24 cellular contexts compared by ENCODE assay signal in the genomic region with DNA sequence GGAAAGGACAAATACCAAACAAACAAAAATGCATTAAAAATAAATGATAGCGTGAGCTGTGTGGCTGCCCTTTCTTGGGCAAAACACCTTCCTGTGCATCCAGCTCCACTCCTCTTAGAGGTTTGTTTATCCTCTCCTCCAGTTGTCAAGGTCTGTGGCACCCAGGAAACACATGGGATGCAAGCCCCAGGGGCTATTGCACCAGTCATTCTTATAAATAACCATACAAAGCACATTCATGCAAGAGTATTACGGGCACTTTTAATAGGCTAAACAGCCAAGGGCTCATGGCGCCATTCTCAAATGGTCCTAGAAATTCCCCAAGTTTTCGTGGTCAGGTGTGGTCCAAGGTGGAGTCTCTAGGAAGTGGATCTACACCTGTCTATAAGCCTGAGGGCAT.
DNase-seq lines count a peak whose midpoint lies in the region; ATAC-seq, FAIRE-seq and TF ChIP-seq lines count a peak whose summit lies in the region.
"Had no signal": no experiment of that assay in that cellular context is flagged by ENCODE, and none has a peak within 500 bp of the region (broad histone marks: within the 10 kb centered on the region; RNA-seq: fewer than 3 reads in every experiment).

No MANE protein-coding gene starts in this region.

- H3F3A ChIP-seq in SK-N-SH (replicated peaks; ENCODE audit: insufficient read depth) (peaks cover 21% of the 10 kb centered on the region), PC-3 (ENCODE audit: low read length, unreplicated experiment) (peaks cover 13% of the 10 kb centered on the region)

- H3K27me3 ChIP-seq in SK-N-SH (ENCODE audit: insufficient read depth) (no peaks in the 10 kb centered on the region), PC-3 (ENCODE audit: low read length) (no peaks in the 10 kb centered on the region), keratinocyte (ENCODE audit: control insufficient read depth, extremely low read depth, insufficient read depth, low read length) (no peaks in the 10 kb centered on the region)

- dilution Hi-C loops in keratinocyte (cut with MboI; ENCODE audit: extremely low pct_ligation_motif_present, low sequenced_read_pairs), result no loop called here

- H4K20me1 ChIP-seq in SK-N-SH (ENCODE audit: insufficient read depth), result no peaks in the 10 kb centered on the region
- no peaks in the 10 kb centered on the region for H4K20me1 ChIP-seq in PC-3 (ENCODE audit: low read length)
- no peaks in the 10 kb centered on the region for H4K20me1 ChIP-seq in keratinocyte (ENCODE audit: control insufficient read depth, extremely low read depth, insufficient read depth, low read length)

- CTCF ChIA-PET in SK-N-SH (lab: Yijun Ruan, JAX), result interaction anchor here (1.6 kb wide), 1 partner anchor 11 kb away, joined by 3 read pairs; no protein-coding TSS in a partner anchor
- CTCF ChIA-PET in PC-3 (lab: Charles Lee), result interaction anchor here (0.6 kb wide), 1 partner anchor 255 kb away, joined by 8 read pairs; no protein-coding TSS in a partner anchor

- ATAC-seq in SK-N-SH treated with all-trans-retinoic acid at 6 μM for 48 hours, result no peak
- ATAC-seq in PC-3, result peak; percentile 21
- ATAC-seq in GM21447 (IDR thresholded peaks at IDR 0.05; ENCODE audit: unreplicated experiment), result no peak
- ATAC-seq: K562, T-cell had no signal

- H3K9ac ChIP-seq in SK-N-SH (no peak overlapping the region), PC-3 (ENCODE audit: low read length) (peak overlapping the region; percentile 42), keratinocyte (ENCODE audit: control insufficient read depth, extremely low read depth, insufficient read depth, low read length) (no peak overlapping the region)

- H3K36me3 ChIP-seq in SK-N-SH (replicated peaks in 1 of 2; ENCODE audit: control insufficient read depth in 1 of 2, insufficient read depth in 2 of 2, low read length in 1 of 2) (no peaks in the 10 kb centered on the region), PC-3 (ENCODE audit: low read depth, low read length) (peaks cover 6% of the 10 kb centered on the region; the same call in 1 of the 2 replicates), keratinocyte (ENCODE audit: control insufficient read depth in 2 of 2, extremely low read depth in 1 of 2, insufficient read depth in 2 of 2, low read length in 2 of 2) (no peaks in the 10 kb centered on the region)

- H2AFZ ChIP-seq in SK-N-SH (ENCODE audit: low read depth), result no peak overlapping the region
- H2AFZ ChIP-seq in PC-3 (ENCODE audit: low read length), result no peak overlapping the region
- H2AFZ ChIP-seq in keratinocyte (ENCODE audit: control insufficient read depth, low read length), result no peak overlapping the region

- H3K4me2 ChIP-seq in SK-N-SH (0 out of 2 replicates have a peak overlapping the region, but pooled peaks have one; percentile 43), PC-3 (ENCODE audit: low read length) (peak overlapping the region; percentile 76), keratinocyte (ENCODE audit: control insufficient read depth, extremely low read depth, insufficient read depth, low read depth, low read length) (peak overlapping the region; percentile 49)

- DNase-seq in SK-N-SH (no peak), PC-3 (peak; percentile 61), keratinocyte (ENCODE audit: low read depth, low spot score) (no peak), NCI-H2227 treated with DMSO at 0.1 percent for 48 hours (lab: John Stamatoyannopoulos, UW) (no peak), medulla oblongata (ENCODE audit: extremely low spot score) (no peak), hepatic stellate cell (ENCODE audit: low spot score) (no peak)
- DNase-seq: 8988T; CD8-positive, alpha-beta memory T cell; GDM1; H7; NCI-H1092 treated with DMSO at 0.1 percent for 48 hours; NCI-H1436 treated with DMSO at 0.1 percent for 48 hours; NCI-H2029; NCI-H446; NCI-H526; RPMI8226; SHP77 treated with DMSO at 0.1 percent for 48 hours; T-cell had no signal

- POLR2A ChIA-PET in SK-N-SH (lab: Yijun Ruan, JAX) (no interaction called here), PC-3 (lab: Charles Lee; ENCODE audit: unreplicated experiment) (interaction anchor here (0.7 kb wide), 1 partner anchor 13 kb away, joined by 3 read pairs; no protein-coding TSS in a partner anchor)

- 0 out of 4 replicates have a peak, but pooled peaks cover 0 to 4% of the 10 kb centered on the region in 2 experiments for H3K4me1 ChIP-seq in SK-N-SH (ENCODE audit: control insufficient read depth in 1 of 2, insufficient read depth in 2 of 2, low read depth in 1 of 2, low read length in 1 of 2)
- peaks cover 45% of the 10 kb centered on the region for H3K4me1 ChIP-seq in PC-3 (ENCODE audit: insufficient read depth, low read length)
- H3K4me1 ChIP-seq in keratinocyte (ENCODE audit: control insufficient read depth, extremely low read depth, insufficient read depth, low read length), result peaks cover 45% of the 10 kb centered on the region

- H3K9me1 ChIP-seq in keratinocyte (ENCODE audit: control insufficient read depth, extremely low read depth, insufficient read depth, low read length), result no peaks in the 10 kb centered on the region

- no peak for TF ChIP-seq RAD21 in SK-N-SH (IDR thresholded peaks at IDR 0.05; ENCODE audit: low read length)

- intact Hi-C loops in PC-3 (cut with micrococcal nuclease), result loop anchor here (1.0 to 5.0 kb wide), 5 partner anchors 28 to 270 kb away; a partner anchor contains a TSS

- no peak overlapping the region for H3K4me3 ChIP-seq in SK-N-SH (ENCODE audit: low read depth in 2 of 2, low read length in 1 of 2)
- H3K4me3 ChIP-seq in PC-3 (ENCODE audit: low read length), result no peak overlapping the region; the same call in 1 of the 2 replicates
- H3K4me3 ChIP-seq in keratinocyte (ENCODE audit: control insufficient read depth in 2 of 3, extremely low read depth in 1 of 3, insufficient read depth in 2 of 3, low read depth in 1 of 3, low read length in 3 of 3), result no peak overlapping the region
- H3K4me3 ChIP-seq: K562, SK-N-MC had no signal

- no peaks in the 10 kb centered on the region for H3K9me2 ChIP-seq in SK-N-SH
- no peaks in the 10 kb centered on the region for H3K9me2 ChIP-seq in PC-3 (replicated peaks; ENCODE audit: low read length)

- H3K9me3 ChIP-seq in SK-N-SH, result no peaks in the 10 kb centered on the region
- no peaks in the 10 kb centered on the region for H3K9me3 ChIP-seq in PC-3 (ENCODE audit: low read length)
- peaks cover 5% of the 10 kb centered on the region for H3K9me3 ChIP-seq in keratinocyte (ENCODE audit: control insufficient read depth, low read depth, low read length)

- 95% methylated on average over 4 of the region's 4 CpGs for WGBS in SK-N-SH (ENCODE audit: low lambda C conversion rate)

- no TSS peak for BruUV-seq in PC-3 (replicated peaks; lab: Mats Ljungman, UMichigan)

- TF ChIP-seq CTCF in SK-N-SH (IDR thresholded peaks at IDR 0.05) (no peak), PC-3 (conservative IDR thresholded peaks at IDR 0.05; ENCODE audit: low read depth, low read length) (no peak), keratinocyte (optimal IDR thresholded peaks at IDR 0.05 in 1 of 3, IDR thresholded peaks at IDR 0.05 in 1 of 3, conservative IDR thresholded peaks at IDR 0.05 in 1 of 3; ENCODE audit: extremely low read depth in 1 of 3, insufficient read depth in 2 of 3, low read length in 3 of 3) (no peak)

- FAIRE-seq in keratinocyte (lab: Jason Lieb, UNC), result peak; percentile 39
- FAIRE-seq: GM18507, K562 had no signal

- no peaks in the 10 kb centered on the region for H3K79me2 ChIP-seq in SK-N-SH (ENCODE audit: insufficient read depth)
- no peaks in the 10 kb centered on the region for H3K79me2 ChIP-seq in PC-3 (ENCODE audit: low read length)
- H3K79me2 ChIP-seq in keratinocyte (ENCODE audit: control insufficient read depth, insufficient read depth, low read length), result no peaks in the 10 kb centered on the region

- H3K27ac ChIP-seq in SK-N-SH (ENCODE audit: low read depth in 2 of 2, low read length in 1 of 2) (peak overlapping the region in 1 of 2 experiments; percentile 54; a peak in 1 of 4 replicates), PC-3 (ENCODE audit: low read length) (peak overlapping the region; percentile 90), keratinocyte (ENCODE audit: control insufficient read depth, insufficient read depth, low read length) (no peak overlapping the region)
- H3K27ac ChIP-seq: C4-2B, SK-N-MC had no signal

- TF ChIP-seq EP300 in SK-N-SH (IDR thresholded peaks at IDR 0.05; ENCODE audit: borderline replicate concordance in 1 of 2, low read depth in 1 of 2, low read length in 1 of 2), result no peak

TF ChIP-seq in SK-N-SH, 30 proteins besides CTCF, POLR2A, EP300 and RAD21:
- TF ChIP-seq RXRA (IDR thresholded peaks at IDR 0.05; ENCODE audit: borderline replicate concordance, low read depth) (no peak), MEF2A (IDR thresholded peaks at IDR 0.05; ENCODE audit: borderline replicate concordance, low read depth) (no peak), CHD2 (IDR thresholded peaks at IDR 0.05; ENCODE audit: low read length, partially characterized antibody) (no peak)
- TF ChIP-seq, protein P1, sequence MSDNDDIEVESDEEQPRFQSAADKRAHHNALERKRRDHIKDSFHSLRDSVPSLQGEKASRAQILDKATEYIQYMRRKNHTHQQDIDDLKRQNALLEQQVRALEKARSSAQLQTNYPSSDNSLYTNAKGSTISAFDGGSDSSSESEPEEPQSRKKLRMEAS (IDR thresholded peaks at IDR 0.05; ENCODE audit: low read depth), result no peak

TF ChIP-seq in SK-N-SH treated with all-trans-retinoic acid at 6 μM for 48 hours, 23 proteins besides CTCF, POLR2A, EP300 and RAD21:
- TF ChIP-seq ZFP30 (CRISPR knock-in tag; IDR thresholded peaks at IDR 0.05) (no peak), GLIS3 (CRISPR knock-in tag; IDR thresholded peaks at IDR 0.05) (no peak), ESRRG (CRISPR knock-in tag; IDR thresholded peaks at IDR 0.05) (no peak), CSDC2 (CRISPR knock-in tag; IDR thresholded peaks at IDR 0.05) (no peak), TCF4 (CRISPR knock-in tag; IDR thresholded peaks at IDR 0.05; ENCODE audit: borderline replicate concordance) (no peak), SNAI2 (CRISPR knock-in tag; IDR thresholded peaks at IDR 0.05) (no peak), RARB (CRISPR knock-in tag; IDR thresholded peaks at IDR 0.05) (no peak), ZNF8 (CRISPR knock-in tag; IDR thresholded peaks at IDR 0.05) (no peak), ZNF565 (CRISPR knock-in tag; conservative IDR thresholded peaks at IDR 0.05; ENCODE audit: low read depth) (no peak)
